8 cellular contexts compared by ENCODE assay signal in genomic region chr5:157575096-157575872, GRCh38. TPM values are rescaled to one million over a fixed set of nuclear protein-coding genes. Genes with fewer than 3 reads are reported as not detected.
DNase-seq lines count a peak whose midpoint lies in the region; ATAC-seq and TF ChIP-seq lines count a peak whose summit lies in the region.

TSS of gene ADAM19 (minus strand) at chr5:157575775. CDS start at chr5:157575696, 79 bp downstream.

- H3F3A ChIP-seq in OCI-LY1 (ENCODE audit: insufficient read depth, low read length): no peaks in the 10 kb centered on the region

- H3K27ac ChIP-seq in OCI-LY1 (ENCODE audit: low read depth, low read length, poor library complexity, severe bottlenecking): no peak within 1 kb of the TSS

- H3K4me3 Mint-ChIP-seq in activated T-helper 1 cell treated with anti-CD3 and anti-CD28 coated beads, Interleukin-12 subunit alpha, Interleukin-12 subunit beta, Interleukin-2, Interleukin-4 antibody, amounts not matched to agents 30 ng/mL and 10 ng/mL and 1 ng/mL, durations not matched to agents 14 hours and 24 hours and 36 hours: peak within 1 kb of the TSS; percentile 96

- H3K4me1 ChIP-seq in HAP-1 (no peaks in the 10 kb centered on the region), OCI-LY1 (ENCODE audit: insufficient read depth, low read length, severe bottlenecking) (peaks cover 30% of the 10 kb centered on the region), neuron (ENCODE audit: insufficient read depth, low read length) (peaks cover 8% of the 10 kb centered on the region)

- in situ Hi-C loops in Caki2 (cut with HindIII; ENCODE audit: low pct_unique_long_range_greater_than_20kb, low sequenced_read_pairs) (no loop called here), HAP-1 (cut with MboI; ENCODE audit: low sequenced_read_pairs) (no loop called here)

- H3K9me3 Mint-ChIP-seq in activated T-helper 1 cell treated with anti-CD3 and anti-CD28 coated beads, Interleukin-12 subunit alpha, Interleukin-12 subunit beta, Interleukin-2, Interleukin-4 antibody, amounts not matched to agents 30 ng/mL and 10 ng/mL and 1 ng/mL, durations not matched to agents 14 hours and 24 hours and 36 hours: no peaks in the 10 kb centered on the region

- no peaks in the 10 kb centered on the region for H3K9me2 ChIP-seq in OCI-LY1 (ENCODE audit: low read depth, low read length)

- H3K9me3 ChIP-seq in HAP-1 (no peaks in the 10 kb centered on the region), OCI-LY1 (ENCODE audit: low read length) (0 out of 2 replicates have a peak, but pooled peaks cover 7% of the 10 kb centered on the region), neuron (ENCODE audit: low read length) (no peaks in the 10 kb centered on the region)

- H3K79me2 ChIP-seq in OCI-LY1 (ENCODE audit: insufficient read depth, low read length): no peaks in the 10 kb centered on the region

- intact Hi-C loops in activated T-helper 1 cell treated with anti-CD3 and anti-CD28 coated beads, Interleukin-12 subunit alpha, Interleukin-12 subunit beta, Interleukin-2, Interleukin-4 antibody, amounts not matched to agents 30 ng/mL and 10 ng/mL and 1 ng/mL, durations not matched to agents 14 hours and 24 hours and 36 hours (cut with micrococcal nuclease): no loop called here

- peak within 1 kb of the TSS; percentile 47 for H3K4me3 ChIP-seq in HAP-1
- H3K4me3 ChIP-seq in OCI-LY1 (ENCODE audit: low read depth, low read length, poor library complexity, severe bottlenecking): peak within 1 kb of the TSS; percentile 66
- peak within 1 kb of the TSS; percentile 64 for H3K4me3 ChIP-seq in neuron (ENCODE audit: low read length)

- no peak for TF ChIP-seq CTCF in OCI-LY1 (IDR thresholded peaks at IDR 0.05; ENCODE audit: low read length)

- H3K9ac ChIP-seq in OCI-LY1 (ENCODE audit: low read length): peak within 1 kb of the TSS; percentile 51

- H3K36me3 Mint-ChIP-seq in activated T-helper 1 cell treated with anti-CD3 and anti-CD28 coated beads, Interleukin-12 subunit alpha, Interleukin-12 subunit beta, Interleukin-2, Interleukin-4 antibody, amounts not matched to agents 30 ng/mL and 10 ng/mL and 1 ng/mL, durations not matched to agents 14 hours and 24 hours and 36 hours (ENCODE audit: low read depth): peaks cover 39% of the 10 kb centered on the region

- H2AFZ ChIP-seq in OCI-LY1 (ENCODE audit: low read length): no peak within 1 kb of the TSS
- peak within 1 kb of the TSS; percentile 96 for H2AFZ ChIP-seq in neuron (ENCODE audit: low read depth, low read length)

- DNase-seq in Caki2 (ENCODE audit: low read depth): peak; percentile 70
- DNase-seq in HAP-1 (ENCODE audit: low spot score in 2 of 2): peak in 1 of 2 experiments; percentile 72
- peak; percentile 58 for DNase-seq in activated T-helper 1 cell treated with anti-CD3 and anti-CD28 coated beads, Interleukin-12 subunit alpha, Interleukin-12 subunit beta, Interleukin-2, Interleukin-4 antibody, amounts not matched to agents 30 ng/mL and 10 ng/mL and 1 ng/mL, durations not matched to agents 14 hours and 24 hours and 36 hours (ENCODE audit: low spot score)
- DNase-seq in foreskin melanocyte: peak; percentile 21
- no peak for DNase-seq in inferior parietal cortex (ENCODE audit: extremely low spot score)

- ATAC-seq in HG03460 (IDR thresholded peaks at IDR 0.05; ENCODE audit: unreplicated experiment): no peak

- H3K27me3 ChIP-seq in HAP-1 (ENCODE audit: low read depth): no peaks in the 10 kb centered on the region
- H3K27me3 ChIP-seq in OCI-LY1 (ENCODE audit: insufficient read depth, low read length): 0 out of 2 replicates have a peak, but pooled peaks cover 4% of the 10 kb centered on the region
- no peaks in the 10 kb centered on the region for H3K27me3 ChIP-seq in neuron (ENCODE audit: insufficient read depth, low read length)

- H3K27me3 Mint-ChIP-seq in activated T-helper 1 cell treated with anti-CD3 and anti-CD28 coated beads, Interleukin-12 subunit alpha, Interleukin-12 subunit beta, Interleukin-2, Interleukin-4 antibody, amounts not matched to agents 30 ng/mL and 10 ng/mL and 1 ng/mL, durations not matched to agents 14 hours and 24 hours and 36 hours (ENCODE audit: insufficient read depth): no peaks in the 10 kb centered on the region

- peaks cover 64% of the 10 kb centered on the region for H3K4me1 Mint-ChIP-seq in activated T-helper 1 cell treated with anti-CD3 and anti-CD28 coated beads, Interleukin-12 subunit alpha, Interleukin-12 subunit beta, Interleukin-2, Interleukin-4 antibody, amounts not matched to agents 30 ng/mL and 10 ng/mL and 1 ng/mL, durations not matched to agents 14 hours and 24 hours and 36 hours (ENCODE audit: low read depth)

- peak within 1 kb of the TSS; percentile 82 for H3K4me2 ChIP-seq in OCI-LY1 (ENCODE audit: low read length)

- H3K27ac Mint-ChIP-seq in activated T-helper 1 cell treated with anti-CD3 and anti-CD28 coated beads, Interleukin-12 subunit alpha, Interleukin-12 subunit beta, Interleukin-2, Interleukin-4 antibody, amounts not matched to agents 30 ng/mL and 10 ng/mL and 1 ng/mL, durations not matched to agents 14 hours and 24 hours and 36 hours: peak within 1 kb of the TSS; percentile 92

- no peaks in the 10 kb centered on the region for H3K36me3 ChIP-seq in HAP-1 (replicated peaks)
- no peaks in the 10 kb centered on the region; the same call in 1 of the 2 replicates for H3K36me3 ChIP-seq in OCI-LY1 (ENCODE audit: insufficient read depth, low read length)
- no peaks in the 10 kb centered on the region for H3K36me3 ChIP-seq in neuron (ENCODE audit: insufficient read depth, low read length)

- no peaks in the 10 kb centered on the region for H4K20me1 ChIP-seq in OCI-LY1 (ENCODE audit: insufficient read depth, low read length)

RNA-seq across cellular contexts. Expression of gene ADAM19, which starts in this region (rescaled TPM):
- total RNA-seq in Caki2 (2014; rRNA removed; shearing (Covaris generic); ENCODE audit: low replicate concordance): 6.8 and 9.1 TPM in 2 replicates
- 341 and 348 TPM in 2 replicates for total RNA-seq in activated T-helper 1 cell treated with anti-CD3 and anti-CD28 coated beads, Interleukin-12 subunit alpha, Interleukin-12 subunit beta, Interleukin-2, Interleukin-4 antibody, amounts not matched to agents 30 ng/mL and 10 ng/mL and 1 ng/mL, durations not matched to agents 14 hours and 24 hours and 36 hours

Comparison
In these comparisons a context has a peak if more than half of its experiments do, and no peak if none do; other contexts are left out.
1. RNA of gene ADAM19 (total RNA-seq): 341 to 348 TPM in activated T-helper 1 cell treated with anti-CD3 and anti-CD28 coated beads, Interleukin-12 subunit alpha, Interleukin-12 subunit beta, Interleukin-2, Interleukin-4 antibody, amounts not matched to agents 30 ng/mL and 10 ng/mL and 1 ng/mL, durations not matched to agents 14 hours and 24 hours and 36 hours; 6.8 to 9.1 TPM in Caki2; every median in the first group is over 10 times any median in the second.
2. Peak in every context shown above with its lines, with median percentiles within 50 percentile points of each other: H3K4me3 ChIP-seq.